ENCODE assay signal across 24 cellular contexts in the genomic region with DNA sequence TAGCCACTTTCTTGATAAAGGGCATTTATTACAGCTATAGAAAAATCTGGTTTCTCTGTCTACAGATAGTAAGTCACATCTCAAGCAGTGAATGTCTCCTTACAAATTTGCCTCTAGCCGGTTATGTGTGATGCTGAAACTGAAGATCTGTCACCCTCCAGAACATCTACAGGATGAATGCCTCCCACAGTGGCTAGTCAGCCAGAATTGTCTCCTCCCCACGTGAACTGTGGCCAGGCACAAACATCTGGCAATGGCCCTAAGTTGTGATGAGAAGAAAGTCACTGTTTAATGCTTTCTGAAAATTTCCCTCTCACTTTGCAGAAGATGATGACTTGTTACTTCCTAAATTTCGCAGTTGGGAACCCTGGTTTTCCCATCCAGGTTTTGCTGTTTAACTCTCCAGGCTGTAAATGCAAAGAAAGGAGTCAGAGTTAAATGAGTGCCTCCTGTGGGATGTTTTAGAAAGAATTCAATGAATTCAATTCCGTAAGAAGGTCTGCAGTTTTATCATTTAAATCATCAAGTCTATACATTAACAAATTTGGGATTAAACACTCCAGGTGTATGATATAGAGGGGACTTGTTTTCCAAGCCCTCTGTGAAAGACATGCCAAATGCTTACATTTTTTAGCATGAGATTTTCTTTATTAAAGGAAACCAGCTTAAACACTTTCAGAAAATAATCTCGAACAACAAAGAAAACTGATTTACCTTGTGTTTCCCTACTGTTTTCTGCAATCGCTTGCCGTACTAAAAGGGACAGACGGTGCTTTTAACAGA. TPM values are rescaled to one million over a fixed set of nuclear protein-coding genes. Genes with fewer than 3 reads are reported as not detected.
"Had no signal": no experiment of that assay in that cellular context is flagged by ENCODE, and none has a peak within 500 bp of the region (broad histone marks: within the 10 kb centered on the region; RNA-seq: fewer than 3 reads in every experiment).

No MANE protein-coding gene starts in this region.

- H3K4me3 Mint-ChIP-seq: activated CD4-positive, alpha-beta memory T cell treated with anti-CD3 and anti-CD28 coated beads, Interleukin-2, amount 10 ng/mL, durations not matched to agents 7 days and 5 days; activated CD4-positive, alpha-beta T cell treated with anti-CD3 and anti-CD28 coated beads for 36 hours; activated naive CD8-positive, alpha-beta T cell treated with anti-CD3 and anti-CD28 coated beads, Interleukin-2, amount 10 ng/mL, durations not matched to agents 7 days and 5 days; activated T-cell treated with anti-CD3 and anti-CD28 coated beads, Interleukin-2, amount 50 U/mL, for 72 hours had no signal

- H3K4me2 ChIP-seq: SK-N-SH had no signal

- H3K4me3 ChIP-seq: adrenal gland, Peyer's patch, SJCRH30 had no signal

- H3K4me1 Mint-ChIP-seq: activated CD4-positive, alpha-beta memory T cell treated with anti-CD3 and anti-CD28 coated beads, Interleukin-2, amount 10 ng/mL, durations not matched to agents 7 days and 5 days; activated CD4-positive, alpha-beta T cell treated with anti-CD3 and anti-CD28 coated beads for 36 hours; activated naive CD8-positive, alpha-beta T cell treated with anti-CD3 and anti-CD28 coated beads, Interleukin-2, amount 10 ng/mL, durations not matched to agents 7 days and 5 days had no signal

- H3K9me3 ChIP-seq: adrenal gland, Peyer's patch, SJCRH30, SK-N-SH had no signal

- H3K4me1 ChIP-seq: Peyer's patch, SJCRH30 had no signal

- H3K9me3 Mint-ChIP-seq: activated CD4-positive, alpha-beta memory T cell treated with anti-CD3 and anti-CD28 coated beads, Interleukin-2, amount 10 ng/mL, durations not matched to agents 7 days and 5 days; activated naive CD8-positive, alpha-beta T cell treated with anti-CD3 and anti-CD28 coated beads, Interleukin-2, amount 10 ng/mL, durations not matched to agents 7 days and 5 days; activated T-cell treated with anti-CD3 and anti-CD28 coated beads, Interleukin-2, amount 50 U/mL, for 72 hours; activated T-helper 2 cell treated with anti-CD3 and anti-CD28 coated beads, Interferon-gamma antibody, Interleukin-2, Interleukin-4, amounts not matched to agents 10 μg/mL and 5 μg/mL and 100 μg/mL, durations not matched to agents 14 hours and 24 hours and 36 hours had no signal

- H3K27me3 ChIP-seq: adrenal gland, Peyer's patch, SJCRH30 had no signal

- H3K36me3 ChIP-seq: adrenal gland, Peyer's patch, SJCRH30 had no signal

- H3K9ac ChIP-seq: SK-N-SH had no signal

- ATAC-seq: activated CD4-positive, alpha-beta T cell treated with anti-CD3 and anti-CD28 coated beads for 36 hours; activated T-cell treated with anti-CD3 and anti-CD28 coated beads, Interleukin-2, amount 50 U/mL, for 72 hours had no signal

- DNase-seq: activated CD4-positive, alpha-beta memory T cell treated with anti-CD3 and anti-CD28 coated beads, Interleukin-2, amount 10 ng/mL, durations not matched to agents 7 days and 5 days; activated CD4-positive, alpha-beta T cell treated with anti-CD3 and anti-CD28 coated beads for 36 hours; activated CD4-positive, alpha-beta T cell treated with anti-CD3 and anti-CD28 coated beads, Interleukin-2, amount 50 U/mL, for 1 hour; activated CD8-positive, alpha-beta memory T cell treated with anti-CD3 and anti-CD28 coated beads, Interleukin-2, amount 50 U/mL, for 4 hours; activated gamma-delta T cell treated with Interleukin-2 at 50 U/mL for 16 hours; activated naive CD4-positive, alpha-beta T cell treated with anti-CD3 and anti-CD28 coated beads, Interleukin-2, amount 50 U/mL, for 16 hours; activated naive CD8-positive, alpha-beta T cell treated with anti-CD3 and anti-CD28 coated beads, Interleukin-2, amount 10 ng/mL, durations not matched to agents 7 days and 5 days; activated T-cell treated with anti-CD3 and anti-CD28 coated beads, Interleukin-2, amount 50 U/mL, for 72 hours; adrenal gland; anterior cingulate cortex; Kasumi-1; NCI-H1048; NCI-H146; NCI-H187 treated with DMSO at 0.1 percent for 48 hours; NCI-H2081 treated with DMSO at 0.1 percent for 48 hours; NCI-H446; NCI-H524; Peyer's patch; SJCRH30; SK-N-SH; T-helper 1 cell had no signal

- H3K36me3 Mint-ChIP-seq: activated naive CD8-positive, alpha-beta T cell treated with anti-CD3 and anti-CD28 coated beads, Interleukin-2, amount 10 ng/mL, durations not matched to agents 7 days and 5 days had no signal

- H3K27ac Mint-ChIP-seq: activated CD4-positive, alpha-beta memory T cell treated with anti-CD3 and anti-CD28 coated beads, Interleukin-2, amount 10 ng/mL, durations not matched to agents 7 days and 5 days; activated CD4-positive, alpha-beta T cell treated with anti-CD3 and anti-CD28 coated beads for 36 hours; activated naive CD8-positive, alpha-beta T cell treated with anti-CD3 and anti-CD28 coated beads, Interleukin-2, amount 10 ng/mL, durations not matched to agents 7 days and 5 days; activated T-cell treated with anti-CD3 and anti-CD28 coated beads, Interleukin-2, amount 50 U/mL, for 72 hours; activated T-helper 2 cell treated with anti-CD3 and anti-CD28 coated beads, Interferon-gamma antibody, Interleukin-2, Interleukin-4, amounts not matched to agents 10 μg/mL and 5 μg/mL and 100 μg/mL, durations not matched to agents 14 hours and 24 hours and 36 hours had no signal

- H3K9me2 ChIP-seq: SK-N-SH had no signal

- H3K27me3 Mint-ChIP-seq: activated CD4-positive, alpha-beta memory T cell treated with anti-CD3 and anti-CD28 coated beads, Interleukin-2, amount 10 ng/mL, durations not matched to agents 7 days and 5 days; activated naive CD8-positive, alpha-beta T cell treated with anti-CD3 and anti-CD28 coated beads, Interleukin-2, amount 10 ng/mL, durations not matched to agents 7 days and 5 days had no signal

- H3K27ac ChIP-seq: adrenal gland, Peyer's patch, RWPE1, SJCRH30, VCaP had no signal

RNA-seq across cellular contexts. Expression of gene TLR3, which starts 55.4 kb away (rescaled TPM):
- total RNA-seq: activated CD4-positive, alpha-beta T cell treated with anti-CD3 and anti-CD28 coated beads for 36 hours; activated T-helper 2 cell treated with anti-CD3 and anti-CD28 coated beads, Interferon-gamma antibody, Interleukin-2, Interleukin-4, amounts not matched to agents 10 μg/mL and 5 μg/mL and 100 μg/mL, durations not matched to agents 14 hours and 24 hours and 36 hours; SJCRH30 had no signal
